In the genomic region with DNA sequence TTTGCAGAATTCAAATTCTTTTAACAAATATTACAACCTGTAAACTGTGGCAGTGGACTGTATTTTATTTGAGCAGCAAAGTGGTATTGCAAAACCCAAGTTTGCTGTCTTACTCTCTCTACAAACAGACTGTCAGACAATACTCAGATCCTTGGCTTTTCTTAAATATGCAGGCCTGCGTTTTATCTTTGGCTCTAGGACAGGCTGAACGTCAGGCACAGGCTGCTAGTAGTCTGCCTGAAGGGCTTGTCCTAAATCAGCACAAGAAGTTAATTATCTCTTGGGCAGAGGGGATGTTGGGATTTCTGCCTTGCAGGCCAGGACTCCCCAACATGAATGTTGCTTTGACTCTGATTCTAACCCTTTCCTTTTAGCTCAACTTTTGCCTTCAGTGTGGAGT, we compare ENCODE assay signal across 2 cellular contexts.
A peak's percentile ranks its signal among the peaks of the same experiment; 100 is the strongest.
TF ChIP-seq lines count a peak whose summit lies in the region.

No MANE protein-coding gene starts in this region.

TF ChIP-seq in A549, 52 proteins besides CTCF, POLR2A, EP300 and RAD21 (continued from another document):
- TF ChIP-seq, protein P1, sequence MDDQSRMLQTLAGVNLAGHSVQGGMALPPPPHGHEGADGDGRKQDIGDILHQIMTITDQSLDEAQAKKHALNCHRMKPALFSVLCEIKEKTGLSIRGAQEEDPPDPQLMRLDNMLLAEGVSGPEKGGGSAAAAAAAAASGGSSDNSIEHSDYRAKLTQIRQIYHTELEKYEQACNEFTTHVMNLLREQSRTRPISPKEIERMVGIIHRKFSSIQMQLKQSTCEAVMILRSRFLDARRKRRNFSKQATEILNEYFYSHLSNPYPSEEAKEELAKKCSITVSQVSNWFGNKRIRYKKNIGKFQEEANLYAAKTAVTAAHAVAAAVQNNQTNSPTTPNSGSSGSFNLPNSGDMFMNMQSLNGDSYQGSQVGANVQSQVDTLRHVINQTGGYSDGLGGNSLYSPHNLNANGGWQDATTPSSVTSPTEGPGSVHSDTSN (IDR thresholded peaks at IDR 0.05), result no peak

TF ChIP-seq in SK-N-SH treated with all-trans-retinoic acid at 6 μM for 48 hours, 23 proteins besides CTCF, POLR2A, EP300 and RAD21 (continued from another document):
- peak; percentile 64 for TF ChIP-seq TSHZ2 (CRISPR knock-in tag; IDR thresholded peaks at IDR 0.05)
- TF ChIP-seq TCF4 (CRISPR knock-in tag; IDR thresholded peaks at IDR 0.05; ENCODE audit: borderline replicate concordance), result peak; percentile 56; the same call in 1 of the 2 replicates
- TF ChIP-seq OSR1 (CRISPR knock-in tag; IDR thresholded peaks at IDR 0.05), result no peak
